11 cellular contexts compared by ENCODE assay signal in the genomic region with DNA sequence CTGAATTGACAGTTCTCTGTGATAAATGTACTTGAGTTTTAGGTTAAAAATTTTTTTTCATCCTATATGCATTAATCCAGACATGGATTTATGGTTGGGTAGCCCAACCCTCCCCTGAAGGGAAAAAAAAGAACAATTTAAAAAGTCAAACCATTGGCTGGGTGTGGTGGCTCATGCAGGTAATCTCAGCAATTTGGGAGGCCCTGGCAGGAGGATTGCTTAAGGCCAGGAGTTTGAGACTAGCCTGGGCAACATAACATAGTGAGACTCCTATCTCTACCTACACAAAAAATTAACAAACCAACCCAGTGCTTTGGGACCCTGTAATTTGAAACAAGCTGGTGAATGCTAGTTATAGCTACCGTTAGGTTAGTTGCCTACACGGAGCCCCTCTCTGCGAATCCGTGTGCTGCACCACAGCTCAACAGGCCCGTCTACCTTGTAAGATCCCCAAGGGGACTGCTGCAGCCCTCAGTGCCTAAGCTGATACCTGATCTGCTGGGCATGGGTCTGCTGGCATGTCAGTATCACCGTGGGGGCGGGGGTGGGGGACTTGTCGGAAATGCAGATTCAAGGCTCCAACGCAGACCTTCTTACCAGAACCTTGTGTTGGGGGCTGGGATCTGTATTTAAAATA. TPM values are rescaled to one million over a fixed set of nuclear protein-coding genes. Genes with fewer than 3 reads are reported as not detected.
DNase-seq lines count a peak whose midpoint lies in the region; ATAC-seq and TF ChIP-seq lines count a peak whose summit lies in the region.
"Had no signal": no experiment of that assay in that cellular context is flagged by ENCODE, and none has a peak within 500 bp of the region (broad histone marks: within the 10 kb centered on the region; RNA-seq: fewer than 3 reads in every experiment).

No MANE protein-coding gene starts in this region.

- peak; percentile 31; the same call in 1 of the 2 replicates for ATAC-seq in WTC11
- no peak for ATAC-seq in foreskin keratinocyte
- no peak for ATAC-seq in stimulated activated effector memory CD8-positive, alpha-beta T cell treated with anti-CD3 and anti-CD28 coated beads, Interleukin-12 subunit alpha, Interleukin-12 subunit beta, amount 100 ng/mL, for 72 hours
- no peak for ATAC-seq in GM19467 (IDR thresholded peaks at IDR 0.05; ENCODE audit: unreplicated experiment)

- H3K36me3 Mint-ChIP-seq in WTC11 = peaks cover 20% of the 10 kb centered on the region
- peaks cover 58% of the 10 kb centered on the region for H3K36me3 Mint-ChIP-seq in stimulated activated effector memory CD8-positive, alpha-beta T cell treated with anti-CD3 and anti-CD28 coated beads, Interleukin-12 subunit alpha, Interleukin-12 subunit beta, amount 100 ng/mL, for 72 hours

- TF ChIP-seq CTCF in WTC11 (IDR thresholded peaks at IDR 0.05) = no peak
- TF ChIP-seq CTCF in foreskin keratinocyte (conservative IDR thresholded peaks at IDR 0.05) = no peak

- POLR2A ChIA-PET in WTC11 (lab: Charles Lee) = interaction anchor here (2.1 kb wide), 1 partner anchor 12 kb away, joined by 5 read pairs; no protein-coding TSS in a partner anchor

- no peaks in the 10 kb centered on the region for H3K27me3 Mint-ChIP-seq in WTC11 (ENCODE audit: low read depth)

- no peaks in the 10 kb centered on the region for H3K9me3 Mint-ChIP-seq in WTC11
- no peaks in the 10 kb centered on the region for H3K9me3 Mint-ChIP-seq in stimulated activated effector memory CD8-positive, alpha-beta T cell treated with anti-CD3 and anti-CD28 coated beads, Interleukin-12 subunit alpha, Interleukin-12 subunit beta, amount 100 ng/mL, for 72 hours

- H3K27me3 ChIP-seq in foreskin keratinocyte = no peaks in the 10 kb centered on the region

- H3K27ac Mint-ChIP-seq in WTC11 = no peak overlapping the region
- peak overlapping the region; percentile 94 for H3K27ac Mint-ChIP-seq in stimulated activated effector memory CD8-positive, alpha-beta T cell treated with anti-CD3 and anti-CD28 coated beads, Interleukin-12 subunit alpha, Interleukin-12 subunit beta, amount 100 ng/mL, for 72 hours

- peaks cover 55% of the 10 kb centered on the region for H3K4me1 Mint-ChIP-seq in WTC11
- H3K4me1 Mint-ChIP-seq in stimulated activated effector memory CD8-positive, alpha-beta T cell treated with anti-CD3 and anti-CD28 coated beads, Interleukin-12 subunit alpha, Interleukin-12 subunit beta, amount 100 ng/mL, for 72 hours = peaks cover 90% of the 10 kb centered on the region

- H3K4me3 Mint-ChIP-seq in WTC11 = no peak overlapping the region
- H3K4me3 Mint-ChIP-seq in stimulated activated effector memory CD8-positive, alpha-beta T cell treated with anti-CD3 and anti-CD28 coated beads, Interleukin-12 subunit alpha, Interleukin-12 subunit beta, amount 100 ng/mL, for 72 hours = peak overlapping the region; percentile 67

- peak; percentile 16 for DNase-seq in activated T-cell treated with anti-CD3 and anti-CD28 coated beads, Interleukin-2, amount 50 U/mL, for 1 hour
- DNase-seq in activated T-cell treated with anti-CD3 and anti-CD28 coated beads for 4 hours = no peak
- DNase-seq in WTC11 (ENCODE audit: low spot score) = no peak
- DNase-seq in foreskin keratinocyte = no peak
- DNase-seq in stimulated activated effector memory CD8-positive, alpha-beta T cell treated with anti-CD3 and anti-CD28 coated beads, Interleukin-12 subunit alpha, Interleukin-12 subunit beta, amount 100 ng/mL, for 72 hours (ENCODE audit: low spot score in 2 of 2) = no peak
- no peak for DNase-seq in NCI-H1694 (lab: John Stamatoyannopoulos, UW)
- no peak for DNase-seq in stimulated activated CD4-positive, alpha-beta T cell treated with anti-CD3 and anti-CD28 coated beads, Interleukin-2, amount 100 ng/mL, for 24 hours
- DNase-seq: DND-41, NCI-H2029 treated with DMSO at 0.1 percent for 48 hours had no signal

- H3K27ac ChIP-seq in foreskin keratinocyte = peak overlapping the region; percentile 56

- peaks cover 47% of the 10 kb centered on the region for H3K4me1 ChIP-seq in foreskin keratinocyte

- CTCF ChIA-PET in WTC11 (lab: Charles Lee) = interaction anchor here (0.6 to 6.9 kb wide), 8 partner anchors 12 to 227 kb away, joined by 3 to 66 read pairs (median 4); a partner anchor contains a TSS

TF ChIP-seq in WTC11, 78 proteins besides CTCF, POLR2A, EP300 and RAD21:
- no peak for TF ChIP-seq ZNF219 (CRISPR knock-in tag; IDR thresholded peaks at IDR 0.05; ENCODE audit: borderline replicate concordance)
- TF ChIP-seq, protein P1, sequence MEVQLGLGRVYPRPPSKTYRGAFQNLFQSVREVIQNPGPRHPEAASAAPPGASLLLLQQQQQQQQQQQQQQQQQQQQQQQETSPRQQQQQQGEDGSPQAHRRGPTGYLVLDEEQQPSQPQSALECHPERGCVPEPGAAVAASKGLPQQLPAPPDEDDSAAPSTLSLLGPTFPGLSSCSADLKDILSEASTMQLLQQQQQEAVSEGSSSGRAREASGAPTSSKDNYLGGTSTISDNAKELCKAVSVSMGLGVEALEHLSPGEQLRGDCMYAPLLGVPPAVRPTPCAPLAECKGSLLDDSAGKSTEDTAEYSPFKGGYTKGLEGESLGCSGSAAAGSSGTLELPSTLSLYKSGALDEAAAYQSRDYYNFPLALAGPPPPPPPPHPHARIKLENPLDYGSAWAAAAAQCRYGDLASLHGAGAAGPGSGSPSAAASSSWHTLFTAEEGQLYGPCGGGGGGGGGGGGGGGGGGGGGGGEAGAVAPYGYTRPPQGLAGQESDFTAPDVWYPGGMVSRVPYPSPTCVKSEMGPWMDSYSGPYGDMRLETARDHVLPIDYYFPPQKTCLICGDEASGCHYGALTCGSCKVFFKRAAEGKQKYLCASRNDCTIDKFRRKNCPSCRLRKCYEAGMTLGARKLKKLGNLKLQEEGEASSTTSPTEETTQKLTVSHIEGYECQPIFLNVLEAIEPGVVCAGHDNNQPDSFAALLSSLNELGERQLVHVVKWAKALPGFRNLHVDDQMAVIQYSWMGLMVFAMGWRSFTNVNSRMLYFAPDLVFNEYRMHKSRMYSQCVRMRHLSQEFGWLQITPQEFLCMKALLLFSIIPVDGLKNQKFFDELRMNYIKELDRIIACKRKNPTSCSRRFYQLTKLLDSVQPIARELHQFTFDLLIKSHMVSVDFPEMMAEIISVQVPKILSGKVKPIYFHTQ (CRISPR knock-in tag; IDR thresholded peaks at IDR 0.05) = no peak
- TF ChIP-seq FOXJ3 (CRISPR knock-in tag; IDR thresholded peaks at IDR 0.05; ENCODE audit: borderline replicate concordance) = no peak
TF ChIP-seq in WTC11: peak in this region for 0.

RNA-seq across cellular contexts. Expression of a gene that starts 32.8 kb away (rescaled TPM):
- total RNA-seq in WTC11 (2021) (64.0 to 73.5 TPM (median 72.1 TPM) in 3 replicates), foreskin keratinocyte (105 and 139 TPM in 2 replicates)
- 76.4 and 110 TPM in 2 replicates for polyA plus RNA-seq in foreskin keratinocyte

RNA-seq across cellular contexts. Expression of a gene that starts 50.8 kb away (rescaled TPM):
- total RNA-seq in WTC11 (2021) (0.04 to 0.09 TPM in 2 of 3 replicates, not detected in the other), foreskin keratinocyte (not detected in 2 replicates)
- 0.02 TPM in 1 of 2 replicates, not detected in the other for polyA plus RNA-seq in foreskin keratinocyte
- polyA plus RNA-seq: liver had no signal
